In the genomic region with DNA sequence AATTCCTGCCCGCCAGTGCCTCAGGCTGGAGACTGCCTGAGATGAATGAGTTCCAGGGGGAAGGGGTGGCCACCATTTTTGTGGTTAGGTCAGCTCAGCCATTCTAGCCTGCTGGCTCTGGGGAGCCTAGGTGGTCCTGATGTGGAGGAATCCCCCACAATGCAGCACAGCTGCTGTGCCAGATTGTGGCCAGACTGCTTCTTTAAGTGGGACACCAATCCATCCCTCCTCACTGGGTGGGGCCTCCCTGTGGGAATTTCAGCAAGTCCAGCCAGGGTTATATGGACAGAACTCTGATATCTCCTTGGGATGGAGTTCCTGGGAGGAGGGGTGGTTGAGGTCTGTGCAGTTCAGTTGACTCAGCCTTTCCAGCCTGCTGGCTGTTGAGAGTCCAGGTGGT, we compare ENCODE assay signal across 23 cellular contexts. TPM values are rescaled to one million over a fixed set of nuclear protein-coding genes. Genes with fewer than 3 reads are reported as not detected.
DNase-seq lines count a peak whose midpoint lies in the region; ATAC-seq, FAIRE-seq and TF ChIP-seq lines count a peak whose summit lies in the region.
"Had no signal": no experiment of that assay in that cellular context is flagged by ENCODE, and none has a peak within 500 bp of the region (broad histone marks: within the 10 kb centered on the region; RNA-seq: fewer than 3 reads in every experiment).

No MANE protein-coding gene starts in this region.

- peaks cover 13% of the 10 kb centered on the region; the same call in 1 of the 2 replicates for H3K9me3 Mint-ChIP-seq in HFFc6
- H3K9me3 Mint-ChIP-seq in activated T-helper 17 cell treated with anti-CD3 and anti-CD28 coated beads, Interleukin-2, amount 50 U/mL, for 72 hours = peaks cover 3% of the 10 kb centered on the region

- no peaks in the 10 kb centered on the region for H3K27me3 ChIP-seq in SJSA1 (replicated peaks)
- H3K27me3 ChIP-seq: BE2C, BLaER1 had no signal

- peaks cover 15% of the 10 kb centered on the region for H3K27me3 Mint-ChIP-seq in HFFc6 (ENCODE audit: insufficient read depth)
- peaks cover 18% of the 10 kb centered on the region for H3K27me3 Mint-ChIP-seq in activated T-helper 17 cell treated with anti-CD3 and anti-CD28 coated beads, Interleukin-2, amount 50 U/mL, for 72 hours

- FAIRE-seq in HTR-8/SVneo (lab: Jason Lieb, UNC) = peak; percentile 84
- FAIRE-seq: A204.1, D721Med, G401.6, GM12891, GM19239 had no signal

- no peak overlapping the region for H3K4me3 ChIP-seq in SJSA1
- H3K4me3 ChIP-seq: BLaER1 had no signal

- no peaks in the 10 kb centered on the region for H3K4me1 Mint-ChIP-seq in HFFc6 (ENCODE audit: low read depth)
- H3K4me1 Mint-ChIP-seq in activated T-helper 17 cell treated with anti-CD3 and anti-CD28 coated beads, Interleukin-2, amount 50 U/mL, for 72 hours = no peaks in the 10 kb centered on the region
- H3K4me1 Mint-ChIP-seq: CD4-positive, alpha-beta memory T cell; CD4-positive, CD25-positive, alpha-beta regulatory T cell; CD8-positive, alpha-beta memory T cell had no signal

- peaks cover 21% of the 10 kb centered on the region for H3K4me1 ChIP-seq in SJSA1 (replicated peaks)
- H3K4me1 ChIP-seq: BE2C, BLaER1, Caco-2 had no signal

- no peak overlapping the region for H3K4me3 Mint-ChIP-seq in HFFc6
- no peak overlapping the region for H3K4me3 Mint-ChIP-seq in activated T-helper 17 cell treated with anti-CD3 and anti-CD28 coated beads, Interleukin-2, amount 50 U/mL, for 72 hours
- H3K4me3 Mint-ChIP-seq: CD14-positive monocyte; CD4-positive, CD25-positive, alpha-beta regulatory T cell; CD8-positive, alpha-beta memory T cell had no signal

- DNase-seq in HTR-8/SVneo (ENCODE audit: insufficient read length, low spot score) (no peak), SJSA1 (ENCODE audit: low read depth in 1 of 2, low spot score in 2 of 2) (peak; percentile 72 to 75), HFFc6 (no peak)
- DNase-seq: 8988T; ACHN; BE2C; C1 segment of cervical spinal cord; Caco-2; Calu3; CD4-positive, alpha-beta memory T cell; CD4-positive, CD25-positive, alpha-beta regulatory T cell; CD8-positive, alpha-beta memory T cell; DMS79 treated with DMSO at 0.1 percent for 48 hours; GF-D8 had no signal

- H3K9me3 ChIP-seq in SJSA1 (replicated peaks) = no peaks in the 10 kb centered on the region
- H3K9me3 ChIP-seq: BE2C, Caco-2 had no signal

- no peak overlapping the region for H3K27ac Mint-ChIP-seq in HFFc6
- no peak overlapping the region for H3K27ac Mint-ChIP-seq in activated T-helper 17 cell treated with anti-CD3 and anti-CD28 coated beads, Interleukin-2, amount 50 U/mL, for 72 hours
- H3K27ac Mint-ChIP-seq: CD4-positive, alpha-beta memory T cell; CD4-positive, CD25-positive, alpha-beta regulatory T cell; CD8-positive, alpha-beta memory T cell had no signal

- ATAC-seq in activated T-helper 17 cell treated with anti-CD3 and anti-CD28 coated beads, Interleukin-2, amount 50 U/mL, for 72 hours (replicated peaks) = no peak
- ATAC-seq in GM21717 (IDR thresholded peaks at IDR 0.05; ENCODE audit: unreplicated experiment) = no peak

- no peak overlapping the region for H3K27ac ChIP-seq in SJSA1
- H3K27ac ChIP-seq: BLaER1 had no signal

- peaks cover 7% of the 10 kb centered on the region for H3K36me3 Mint-ChIP-seq in HFFc6 (ENCODE audit: low read depth)
- H3K36me3 Mint-ChIP-seq in activated T-helper 17 cell treated with anti-CD3 and anti-CD28 coated beads, Interleukin-2, amount 50 U/mL, for 72 hours (ENCODE audit: low read depth) = no peaks in the 10 kb centered on the region
- H3K36me3 Mint-ChIP-seq: CD14-positive monocyte; CD4-positive, alpha-beta memory T cell; CD4-positive, CD25-positive, alpha-beta regulatory T cell had no signal

- H3K36me3 ChIP-seq in SJSA1 = no peaks in the 10 kb centered on the region
- H3K36me3 ChIP-seq: BE2C, BLaER1 had no signal

- no peak for TF ChIP-seq CTCF in HFFc6 (IDR thresholded peaks at IDR 0.05)

RNA-seq across cellular contexts. Expression of a gene that starts 51.2 kb away (rescaled TPM):
- 40.6 and 64.6 TPM in 2 replicates for total RNA-seq in SJSA1 (2014; rRNA removed; shearing (Covaris generic))
- total RNA-seq in HFFc6 (2021; fragmentation: NEBNext Ultra II Directional; extraction: Animal tissue kit (Norgen Biotek cat#: 25700)) = 100 to 1,000 TPM; 255 to 357 (median 285) TPM
- total RNA-seq in activated T-helper 17 cell treated with anti-CD3 and anti-CD28 coated beads, Interleukin-2, amount 50 U/mL, for 72 hours = 10 to 100 TPM; 29.5 to 39.5 TPM

Comparison
In these comparisons a context has a peak if more than half of its experiments do, and no peak if none do; other contexts are left out.
1. DNase-seq: peak in SJSA1 (2 of 2); none in HTR-8/SVneo (single experiment) and HFFc6 (single experiment).